14 cellular contexts compared by ENCODE assay signal in genomic region chr2:10564876-10565425, GRCh38.
DNase-seq lines count a peak whose midpoint lies in the region; ATAC-seq and TF ChIP-seq lines count a peak whose summit lies in the region.
"Had no signal": no experiment of that assay in that cellular context is flagged by ENCODE, and none has a peak within 500 bp of the region (broad histone marks: within the 10 kb centered on the region; RNA-seq: fewer than 3 reads in every experiment).

No MANE protein-coding gene starts in this region.

- peak overlapping the region; percentile 43 for H3K27ac Mint-ChIP-seq in endodermal cell

- peak overlapping the region in 1 of 11 experiments; percentile 5; a peak in 1 of 22 replicates for H3K27ac ChIP-seq in BLaER1 treated with 17β-estradiol and CSF1 and Interleukin-3, amounts not matched to agents 10 nM and 100 nM
- H3K27ac ChIP-seq in PC-3 (ENCODE audit: low read length) (no peak overlapping the region), endodermal cell (ENCODE audit: low read depth, low read length) (no peak overlapping the region)

- H3K4me3 ChIP-seq in BLaER1 treated with 17β-estradiol and CSF1 and Interleukin-3, amounts not matched to agents 10 nM and 100 nM, result no peak overlapping the region
- no peak overlapping the region for H3K4me3 ChIP-seq in PC-3 (ENCODE audit: low read length)
- no peak overlapping the region for H3K4me3 ChIP-seq in endodermal cell (ENCODE audit: low read length)

- H4K20me1 ChIP-seq in BLaER1 treated with 17β-estradiol and CSF1 and Interleukin-3, amounts not matched to agents 10 nM and 100 nM, result peaks cover 0 to 10% (median 0%) of the 10 kb centered on the region in 11 experiments; a peak in 2 of 22 replicates
- no peaks in the 10 kb centered on the region for H4K20me1 ChIP-seq in PC-3 (ENCODE audit: low read length)

- H3K9me2 ChIP-seq in PC-3 (replicated peaks; ENCODE audit: low read length), result no peaks in the 10 kb centered on the region

- peak overlapping the region in 7 of 11 experiments; percentile 13 to 70 (median 58); a peak in 13 of 22 replicates for H3K4me2 ChIP-seq in BLaER1 treated with 17β-estradiol and CSF1 and Interleukin-3, amounts not matched to agents 10 nM and 100 nM
- H3K4me2 ChIP-seq in PC-3 (ENCODE audit: low read length), result no peak overlapping the region

- no peak overlapping the region for H2AFZ ChIP-seq in PC-3 (ENCODE audit: low read length)

- intact Hi-C loops in PC-3 (cut with micrococcal nuclease), result no loop called here

- DNase-seq in PC-3, result no peak
- no peak for DNase-seq in endodermal cell
- DNase-seq in pons (ENCODE audit: low spot score), result peak; percentile 43
- no peak for DNase-seq in CD1c-positive myeloid dendritic cell (ENCODE audit: extremely low spot score)
- no peak for DNase-seq in SW480 (ENCODE audit: low spot score)
- DNase-seq in medulla oblongata (ENCODE audit: extremely low spot score), result no peak
- DNase-seq: DMS53, HCEC 1CT, IMR-90, NCI-H1417 treated with DMSO at 0.1 percent for 48 hours, NCI-H2029, NCI-H524 treated with DMSO at 0.1 percent for 48 hours, RPMI8226 had no signal

- H3K36me3 ChIP-seq in BLaER1 treated with 17β-estradiol and CSF1 and Interleukin-3, amounts not matched to agents 10 nM and 100 nM, result peaks cover 24 to 73% (median 37%) of the 10 kb centered on the region in 11 experiments; a peak in 20 of 22 replicates
- peaks cover 2% of the 10 kb centered on the region; the same call in 1 of the 2 replicates for H3K36me3 ChIP-seq in PC-3 (ENCODE audit: low read depth, low read length)
- no peaks in the 10 kb centered on the region for H3K36me3 ChIP-seq in endodermal cell (ENCODE audit: control insufficient read depth, insufficient read depth, low read length)

- no peaks in the 10 kb centered on the region for H3K27me3 ChIP-seq in BLaER1 treated with 17β-estradiol and CSF1 and Interleukin-3, amounts not matched to agents 10 nM and 100 nM
- H3K27me3 ChIP-seq in PC-3 (ENCODE audit: low read length), result no peaks in the 10 kb centered on the region
- no peaks in the 10 kb centered on the region for H3K27me3 ChIP-seq in endodermal cell (ENCODE audit: control insufficient read depth, insufficient read depth, low read length, poor library complexity, severe bottlenecking)

- H3K27me3 Mint-ChIP-seq in endodermal cell (ENCODE audit: insufficient read depth), result peaks cover under 1% of the 10 kb centered on the region

- WGBS in endodermal cell (ENCODE audit: insufficient coverage in 1 of 2, insufficient read length in 1 of 2), 2 experiments, result 89 to 93% methylated on average over 5 to 6 of the region's 6 CpGs

- H3K4me1 Mint-ChIP-seq in endodermal cell, result no peaks in the 10 kb centered on the region

- H3K36me3 Mint-ChIP-seq in endodermal cell (ENCODE audit: low read depth), result peaks cover 23% of the 10 kb centered on the region

- H3F3A ChIP-seq in PC-3 (ENCODE audit: low read length, unreplicated experiment), result no peaks in the 10 kb centered on the region

- H3K4me3 Mint-ChIP-seq in endodermal cell, result no peak overlapping the region

- CTCF ChIA-PET in PC-3 (lab: Charles Lee), result no interaction called here

- TF ChIP-seq CTCF in PC-3 (conservative IDR thresholded peaks at IDR 0.05; ENCODE audit: low read depth, low read length) (no peak), endodermal cell (conservative IDR thresholded peaks at IDR 0.05) (no peak)

- H3K9me3 Mint-ChIP-seq in endodermal cell, result no peaks in the 10 kb centered on the region

- no TSS peak for BruUV-seq in PC-3 (replicated peaks; lab: Mats Ljungman, UMichigan)

- H3K9me3 ChIP-seq in BLaER1 treated with 17β-estradiol and CSF1 and Interleukin-3, amounts not matched to agents 10 nM and 100 nM (replicated peaks in 1 of 11), result peaks cover 0 to 8% (median 0%) of the 10 kb centered on the region in 11 experiments; a peak in 3 of 22 replicates
- no peaks in the 10 kb centered on the region for H3K9me3 ChIP-seq in PC-3 (ENCODE audit: low read length)
- H3K9me3 ChIP-seq in endodermal cell (ENCODE audit: control insufficient read depth, low read length), result no peaks in the 10 kb centered on the region

- peak; percentile 35 for ATAC-seq in PC-3

- H3K79me2 ChIP-seq in PC-3 (ENCODE audit: low read length), result no peaks in the 10 kb centered on the region

- peaks cover 5 to 44% (median 30%) of the 10 kb centered on the region in 10 experiments for H3K4me1 ChIP-seq in BLaER1 treated with 17β-estradiol and CSF1 and Interleukin-3, amounts not matched to agents 10 nM and 100 nM
- H3K4me1 ChIP-seq in PC-3 (ENCODE audit: insufficient read depth, low read length) (no peaks in the 10 kb centered on the region), endodermal cell (ENCODE audit: control insufficient read depth, insufficient read depth, low read length) (no peaks in the 10 kb centered on the region)

- no peak overlapping the region for H3K9ac ChIP-seq in BLaER1 treated with 17β-estradiol and CSF1 and Interleukin-3, amounts not matched to agents 10 nM and 100 nM
- H3K9ac ChIP-seq in PC-3 (ENCODE audit: low read length), result no peak overlapping the region
- no peak overlapping the region for H3K9ac ChIP-seq in endodermal cell (ENCODE audit: extremely low read depth, low read length, poor library complexity, severe bottlenecking)

- POLR2A ChIA-PET in PC-3 (lab: Charles Lee; ENCODE audit: unreplicated experiment), result no interaction called here
